Comparison of ENCODE assay signal across 28 cellular contexts in the genomic region with DNA sequence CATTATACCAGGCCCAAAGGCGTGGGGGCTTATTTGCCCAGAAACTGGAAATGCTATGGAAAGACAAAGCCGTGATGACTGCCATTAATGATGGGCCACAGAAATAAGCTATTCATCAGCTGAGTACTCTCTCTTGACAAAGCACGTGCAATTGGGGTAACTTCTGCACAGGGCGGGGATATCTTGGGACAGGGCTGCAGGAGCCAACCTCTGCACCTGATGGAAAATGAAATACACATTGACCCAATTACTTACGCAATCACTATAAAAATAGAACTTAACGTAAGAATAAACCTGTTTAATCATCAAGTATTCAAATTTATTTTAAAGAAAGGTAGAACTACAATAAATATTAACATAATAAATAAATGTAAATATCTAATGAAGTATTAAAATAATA.
"Had no signal": no experiment of that assay in that cellular context is flagged by ENCODE, and none has a peak within 500 bp of the region (broad histone marks: within the 10 kb centered on the region; RNA-seq: fewer than 3 reads in every experiment).

No MANE protein-coding gene starts in this region.

- DNase-seq: activated CD4-positive, alpha-beta memory T cell treated with anti-CD3 and anti-CD28 coated beads for 36 hours; activated CD4-positive, alpha-beta T cell treated with anti-CD3 and anti-CD28 coated beads for 36 hours; activated CD4-positive, alpha-beta T cell treated with anti-CD3 and anti-CD28 coated beads, Interleukin-2, amount 10 ng/mL, durations not matched to agents 24 days and 14 days; activated CD4-positive, CD25-positive, alpha-beta regulatory T cell; activated CD4-positive, CD25-positive, alpha-beta regulatory T cell treated with anti-CD3 and anti-CD28 coated beads, Interleukin-2, amount 50 U/mL, for 72 hours; activated CD8-positive, alpha-beta memory T cell treated with anti-CD3 and anti-CD28 coated beads, Interleukin-2, amount 10 ng/mL, durations not matched to agents 7 days and 5 days; activated CD8-positive, alpha-beta memory T cell treated with anti-CD3 and anti-CD28 coated beads, Interleukin-2, amount 50 U/mL, for 4 hours; activated CD8-positive, alpha-beta T cell treated with anti-CD3 and anti-CD28 coated beads, Interleukin-2, amount 10 ng/mL, durations not matched to agents 7 days and 5 days; activated effector memory CD4-positive, alpha-beta T cell treated with anti-CD3 and anti-CD28 coated beads, Interleukin-2, amount 50 U/mL, for 16 hours; activated naive CD4-positive, alpha-beta T cell treated with anti-CD3 and anti-CD28 coated beads for 36 hours; activated naive CD8-positive, alpha-beta T cell treated with anti-CD3 and anti-CD28 coated beads for 36 hours; activated naive CD8-positive, alpha-beta T cell treated with anti-CD3 and anti-CD28 coated beads, Interleukin-2, amount 50 U/mL, for 24 hours; activated T-cell treated with anti-CD3 and anti-CD28 coated beads, Interleukin-2, amount 50 U/mL, for 1 hour; activated T-cell treated with anti-CD3 and anti-CD28 coated beads, Interleukin-2, amount 50 U/mL, for 48 hours; adrenal gland; amygdala; aorta; body of pancreas; caudate nucleus; cortex of kidney; dermis blood vessel endothelial cell; effector CD4-positive, alpha-beta T cell; effector memory CD8-positive, alpha-beta T cell; erythroblast; foreskin keratinocyte; head of caudate nucleus; T-helper 2 cell had no signal

- H3K27me3 ChIP-seq: adrenal gland, body of pancreas, esophagus muscularis mucosa, foreskin keratinocyte had no signal

- H3K9me3 ChIP-seq: adrenal gland, body of pancreas, esophagus muscularis mucosa had no signal

- H3K27ac ChIP-seq: adrenal gland, body of pancreas, esophagus muscularis mucosa, foreskin keratinocyte had no signal

- H3K4me3 ChIP-seq: adrenal gland, body of pancreas, esophagus muscularis mucosa had no signal

- H3K36me3 ChIP-seq: adrenal gland, esophagus muscularis mucosa had no signal

- H3K4me1 ChIP-seq: adrenal gland, body of pancreas, esophagus muscularis mucosa, foreskin keratinocyte had no signal

- ATAC-seq: activated CD4-positive, alpha-beta T cell treated with anti-CD3 and anti-CD28 coated beads for 36 hours; activated CD8-positive, alpha-beta memory T cell treated with anti-CD3 and anti-CD28 coated beads, Interleukin-2, amount 10 ng/mL, durations not matched to agents 7 days and 5 days; activated CD8-positive, alpha-beta T cell treated with anti-CD3 and anti-CD28 coated beads, Interleukin-2, amount 10 ng/mL, durations not matched to agents 7 days and 5 days; activated naive CD8-positive, alpha-beta T cell treated with anti-CD3 and anti-CD28 coated beads, Interleukin-2, amount 50 U/mL, for 24 hours; body of pancreas; effector memory CD8-positive, alpha-beta T cell; foreskin keratinocyte had no signal
